19 cellular contexts compared by ENCODE assay signal in genomic region chr7:132618271-132618955, GRCh38. TPM values are rescaled to one million over a fixed set of nuclear protein-coding genes. Genes with fewer than 3 reads are reported as not detected.
DNase-seq lines count a peak whose midpoint lies in the region; ATAC-seq and TF ChIP-seq lines count a peak whose summit lies in the region.
"Had no signal": no experiment of that assay in that cellular context is flagged by ENCODE, and none has a peak within 500 bp of the region (broad histone marks: within the 10 kb centered on the region; RNA-seq: fewer than 3 reads in every experiment).

No MANE protein-coding gene starts in this region.

- DNase-seq in ELF-1 (ENCODE audit: low read depth, low spot score) = peak; percentile 37
- DNase-seq in esophagus muscularis mucosa (ENCODE audit: extremely low spot score) = peak; percentile 60
- no peak for DNase-seq in osteoblast (ENCODE audit: insufficient read length, low spot score, missing footprints)
- DNase-seq in AML-193 (lab: John Stamatoyannopoulos, UW) = no peak
- DNase-seq in dermis blood vessel endothelial cell = no peak
- DNase-seq in stimulated activated CD4-positive, alpha-beta T cell treated with anti-CD3 and anti-CD28 coated beads, Interleukin-15, amount 100 ng/mL, for 24 hours = no peak
- DNase-seq: DMS 273 treated with DMSO at 0.1 percent for 48 hours, KG1, NCI-H1436 treated with DMSO at 0.1 percent for 48 hours, NCI-H2029 treated with DMSO at 0.1 percent for 48 hours, NCI-H2171 treated with DMSO at 0.1 percent for 48 hours, NCI-H446 treated with DMSO at 0.1 percent for 48 hours, NCI-H774, PC-9, SJCRH30 had no signal

- TF ChIP-seq POLR2A in esophagus muscularis mucosa (IDR thresholded peaks at IDR 0.05; ENCODE audit: low read depth) = no peak

- H3K27ac ChIP-seq in esophagus muscularis mucosa (replicated peaks in 1 of 4) (no peak overlapping the region), osteoblast (ENCODE audit: low read depth, low read length) (peak overlapping the region; percentile 3)
- H3K27ac ChIP-seq: C4-2B, PC-9, SJCRH30 had no signal

- peak overlapping the region; percentile 35 for H3K4me2 ChIP-seq in osteoblast (ENCODE audit: insufficient read depth, low read length)
- H3K4me2 ChIP-seq: PC-9 had no signal

- 68% methylated on average over 2 of the region's 2 CpGs for WGBS in esophagus muscularis mucosa

- intact Hi-C loops in esophagus muscularis mucosa (cut with DNase I) = no loop called here

- no peak for TF ChIP-seq EP300 in esophagus muscularis mucosa (IDR thresholded peaks at IDR 0.05)

- H3K36me3 ChIP-seq in esophagus muscularis mucosa (no peaks in the 10 kb centered on the region), osteoblast (ENCODE audit: insufficient read depth, low read length) (no peaks in the 10 kb centered on the region)
- H3K36me3 ChIP-seq: SJCRH30 had no signal

- TF ChIP-seq CTCF in esophagus muscularis mucosa (IDR thresholded peaks at IDR 0.05) = no peak
- no peak for TF ChIP-seq CTCF in osteoblast (IDR thresholded peaks at IDR 0.05; ENCODE audit: extremely low read depth, low read depth, low read length)

- H3K27me3 ChIP-seq in esophagus muscularis mucosa = peaks cover 0 to 6% (median 0%) of the 10 kb centered on the region in 4 donors
- no peaks in the 10 kb centered on the region for H3K27me3 ChIP-seq in osteoblast (ENCODE audit: insufficient read depth, low read length)
- H3K27me3 ChIP-seq: SJCRH30 had no signal

- H2AFZ ChIP-seq in osteoblast (ENCODE audit: low read length) = no peak overlapping the region
- H2AFZ ChIP-seq: PC-9 had no signal

- no peak overlapping the region for H3K4me3 ChIP-seq in esophagus muscularis mucosa
- no peak overlapping the region for H3K4me3 ChIP-seq in osteoblast (ENCODE audit: insufficient read depth, low read length)
- H3K4me3 ChIP-seq: PC-9, SJCRH30 had no signal

- peak; percentile 61 for ATAC-seq in SK-N-SH treated with all-trans-retinoic acid at 6 μM for 48 hours
- no peak for ATAC-seq in GM18909 (IDR thresholded peaks at IDR 0.05; ENCODE audit: poor library complexity, unreplicated experiment)
- ATAC-seq: HepG2 had no signal

- H3K79me2 ChIP-seq in osteoblast (ENCODE audit: insufficient read depth, low read length) = no peaks in the 10 kb centered on the region

- H4K20me1 ChIP-seq in osteoblast (ENCODE audit: insufficient read depth, low read length) = no peaks in the 10 kb centered on the region

- H3K4me1 ChIP-seq in esophagus muscularis mucosa = peaks cover 0 to 12% (median 11%) of the 10 kb centered on the region in 4 donors
- peaks cover 8% of the 10 kb centered on the region for H3K4me1 ChIP-seq in osteoblast (ENCODE audit: insufficient read depth, low read length)
- H3K4me1 ChIP-seq: SJCRH30 had no signal

- H3K9me3 ChIP-seq in esophagus muscularis mucosa = no peaks in the 10 kb centered on the region
- no peaks in the 10 kb centered on the region for H3K9me3 ChIP-seq in osteoblast (ENCODE audit: low read depth, low read length)
- H3K9me3 ChIP-seq: SJCRH30 had no signal

TF ChIP-seq in SK-N-SH treated with all-trans-retinoic acid at 6 μM for 48 hours, 23 proteins besides CTCF, POLR2A, EP300 and RAD21 (continues in another document):
- no peak for TF ChIP-seq ZFP30 (CRISPR knock-in tag; IDR thresholded peaks at IDR 0.05)
- no peak for TF ChIP-seq PPARA (CRISPR knock-in tag; IDR thresholded peaks at IDR 0.05; ENCODE audit: borderline replicate concordance)
- TF ChIP-seq, protein P1, sequence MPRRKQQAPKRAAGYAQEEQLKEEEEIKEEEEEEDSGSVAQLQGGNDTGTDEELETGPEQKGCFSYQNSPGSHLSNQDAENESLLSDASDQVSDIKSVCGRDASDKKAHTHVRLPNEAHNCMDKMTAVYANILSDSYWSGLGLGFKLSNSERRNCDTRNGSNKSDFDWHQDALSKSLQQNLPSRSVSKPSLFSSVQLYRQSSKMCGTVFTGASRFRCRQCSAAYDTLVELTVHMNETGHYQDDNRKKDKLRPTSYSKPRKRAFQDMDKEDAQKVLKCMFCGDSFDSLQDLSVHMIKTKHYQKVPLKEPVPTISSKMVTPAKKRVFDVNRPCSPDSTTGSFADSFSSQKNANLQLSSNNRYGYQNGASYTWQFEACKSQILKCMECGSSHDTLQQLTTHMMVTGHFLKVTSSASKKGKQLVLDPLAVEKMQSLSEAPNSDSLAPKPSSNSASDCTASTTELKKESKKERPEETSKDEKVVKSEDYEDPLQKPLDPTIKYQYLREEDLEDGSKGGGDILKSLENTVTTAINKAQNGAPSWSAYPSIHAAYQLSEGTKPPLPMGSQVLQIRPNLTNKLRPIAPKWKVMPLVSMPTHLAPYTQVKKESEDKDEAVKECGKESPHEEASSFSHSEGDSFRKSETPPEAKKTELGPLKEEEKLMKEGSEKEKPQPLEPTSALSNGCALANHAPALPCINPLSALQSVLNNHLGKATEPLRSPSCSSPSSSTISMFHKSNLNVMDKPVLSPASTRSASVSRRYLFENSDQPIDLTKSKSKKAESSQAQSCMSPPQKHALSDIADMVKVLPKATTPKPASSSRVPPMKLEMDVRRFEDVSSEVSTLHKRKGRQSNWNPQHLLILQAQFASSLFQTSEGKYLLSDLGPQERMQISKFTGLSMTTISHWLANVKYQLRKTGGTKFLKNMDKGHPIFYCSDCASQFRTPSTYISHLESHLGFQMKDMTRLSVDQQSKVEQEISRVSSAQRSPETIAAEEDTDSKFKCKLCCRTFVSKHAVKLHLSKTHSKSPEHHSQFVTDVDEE (CRISPR knock-in tag; IDR thresholded peaks at IDR 0.05) = no peak; the same call in 1 of the 2 replicates
- TF ChIP-seq TCF4 (CRISPR knock-in tag; IDR thresholded peaks at IDR 0.05; ENCODE audit: borderline replicate concordance) = peak; percentile 72; the same call in 1 of the 2 replicates
- no peak for TF ChIP-seq RARB (CRISPR knock-in tag; IDR thresholded peaks at IDR 0.05)
- TF ChIP-seq, protein P2, sequence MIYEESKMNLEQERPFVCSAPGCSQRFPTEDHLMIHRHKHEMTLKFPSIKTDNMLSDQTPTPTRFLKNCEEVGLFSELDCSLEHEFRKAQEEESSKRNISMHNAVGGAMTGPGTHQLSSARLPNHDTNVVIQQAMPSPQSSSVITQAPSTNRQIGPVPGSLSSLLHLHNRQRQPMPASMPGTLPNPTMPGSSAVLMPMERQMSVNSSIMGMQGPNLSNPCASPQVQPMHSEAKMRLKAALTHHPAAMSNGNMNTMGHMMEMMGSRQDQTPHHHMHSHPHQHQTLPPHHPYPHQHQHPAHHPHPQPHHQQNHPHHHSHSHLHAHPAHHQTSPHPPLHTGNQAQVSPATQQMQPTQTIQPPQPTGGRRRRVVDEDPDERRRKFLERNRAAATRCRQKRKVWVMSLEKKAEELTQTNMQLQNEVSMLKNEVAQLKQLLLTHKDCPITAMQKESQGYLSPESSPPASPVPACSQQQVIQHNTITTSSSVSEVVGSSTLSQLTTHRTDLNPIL (CRISPR knock-in tag; IDR thresholded peaks at IDR 0.05; ENCODE audit: low read depth) = peak; percentile 81
- peak; percentile 92 for TF ChIP-seq ISL1 (CRISPR knock-in tag; IDR thresholded peaks at IDR 0.05)
- TF ChIP-seq, protein P3, sequence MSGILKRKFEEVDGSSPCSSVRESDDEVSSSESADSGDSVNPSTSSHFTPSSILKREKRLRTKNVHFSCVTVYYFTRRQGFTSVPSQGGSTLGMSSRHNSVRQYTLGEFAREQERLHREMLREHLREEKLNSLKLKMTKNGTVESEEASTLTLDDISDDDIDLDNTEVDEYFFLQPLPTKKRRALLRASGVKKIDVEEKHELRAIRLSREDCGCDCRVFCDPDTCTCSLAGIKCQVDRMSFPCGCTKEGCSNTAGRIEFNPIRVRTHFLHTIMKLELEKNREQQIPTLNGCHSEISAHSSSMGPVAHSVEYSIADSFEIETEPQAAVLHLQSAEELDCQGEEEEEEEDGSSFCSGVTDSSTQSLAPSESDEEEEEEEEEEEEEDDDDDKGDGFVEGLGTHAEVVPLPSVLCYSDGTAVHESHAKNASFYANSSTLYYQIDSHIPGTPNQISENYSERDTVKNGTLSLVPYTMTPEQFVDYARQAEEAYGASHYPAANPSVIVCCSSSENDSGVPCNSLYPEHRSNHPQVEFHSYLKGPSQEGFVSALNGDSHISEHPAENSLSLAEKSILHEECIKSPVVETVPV (CRISPR knock-in tag; IDR thresholded peaks at IDR 0.05) = peak; percentile 85
- no peak for TF ChIP-seq SNAI2 (CRISPR knock-in tag; IDR thresholded peaks at IDR 0.05)
- no peak for TF ChIP-seq TOX (CRISPR knock-in tag; IDR thresholded peaks at IDR 0.05; ENCODE audit: borderline replicate concordance)
- no peak for TF ChIP-seq ARNTL (CRISPR knock-in tag; IDR thresholded peaks at IDR 0.05; ENCODE audit: borderline replicate concordance, low read depth)
- no peak for TF ChIP-seq ZNF565 (CRISPR knock-in tag; conservative IDR thresholded peaks at IDR 0.05; ENCODE audit: low read depth)
- no peak for TF ChIP-seq OSR1 (CRISPR knock-in tag; IDR thresholded peaks at IDR 0.05)
- TF ChIP-seq ZNF70 (CRISPR knock-in tag; IDR thresholded peaks at IDR 0.05) = no peak
- no peak for TF ChIP-seq ESRRG (CRISPR knock-in tag; IDR thresholded peaks at IDR 0.05)
- TF ChIP-seq POU6F1 (CRISPR knock-in tag; IDR thresholded peaks at IDR 0.05; ENCODE audit: borderline replicate concordance, low read depth) = no peak; the same call in 1 of the 2 replicates
- TF ChIP-seq GLIS3 (CRISPR knock-in tag; IDR thresholded peaks at IDR 0.05) = no peak
- no peak for TF ChIP-seq ZFP3 (CRISPR knock-in tag; IDR thresholded peaks at IDR 0.05)

RNA-seq across cellular contexts. Expression of gene PLXNA4, which starts 42.1 kb away (rescaled TPM):
- total RNA-seq in esophagus muscularis mucosa (1 to 10 TPM; 5.0 to 9.5 (median 6.6) TPM), osteoblast (4.3 and 6.5 TPM in 2 replicates), dermis blood vessel endothelial cell (1.5 and 14.9 TPM in 2 replicates)

Comparison
In these comparisons a context has a peak if more than half of its experiments do, and no peak if none do; other contexts are left out.
1. DNase-seq: peak in ELF-1 (single experiment) and esophagus muscularis mucosa (single experiment); none in osteoblast (single experiment), AML-193 (0 of 2), dermis blood vessel endothelial cell (single experiment) and stimulated activated CD4-positive, alpha-beta T cell treated with anti-CD3 and anti-CD28 coated beads, Interleukin-15, amount 100 ng/mL, for 24 hours (single experiment).